In the genomic region with DNA sequence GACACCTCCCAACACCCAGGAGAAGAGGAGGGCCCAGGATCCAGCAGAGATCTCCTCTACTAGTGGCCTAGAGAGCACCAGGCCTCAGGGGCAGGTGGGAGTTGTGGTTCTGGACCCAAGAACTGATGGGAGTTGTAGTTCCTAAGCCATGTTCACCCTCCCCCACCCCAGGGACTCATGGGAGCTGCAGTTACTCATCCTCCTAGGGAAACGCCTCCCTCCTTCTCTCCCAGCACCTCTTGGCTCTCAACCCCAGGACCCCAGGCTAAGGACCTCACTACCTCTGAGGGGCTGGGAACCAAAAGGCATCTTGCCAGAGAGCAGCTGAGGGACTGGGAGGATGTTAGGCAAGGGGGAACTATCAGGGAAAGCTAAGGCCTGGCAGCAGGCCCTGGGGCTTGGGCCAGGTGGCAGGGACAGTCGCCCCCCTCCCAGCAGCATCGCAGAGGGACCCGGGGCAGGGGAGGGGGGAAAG, we compare ENCODE assay signal across 9 cellular contexts. TPM values are rescaled to one million over a fixed set of nuclear protein-coding genes. Genes with fewer than 3 reads are reported as not detected.
DNase-seq lines count a peak whose midpoint lies in the region; ATAC-seq, FAIRE-seq and TF ChIP-seq lines count a peak whose summit lies in the region.
"Had no signal": no experiment of that assay in that cellular context is flagged by ENCODE, and none has a peak within 500 bp of the region (broad histone marks: within the 10 kb centered on the region; RNA-seq: fewer than 3 reads in every experiment).

No MANE protein-coding gene starts in this region.

- no peaks in the 10 kb centered on the region for H4K20me1 ChIP-seq in HepG2 (ENCODE audit: insufficient read depth, low read length)

- H3K27me3 ChIP-seq in HepG2 (ENCODE audit: control insufficient read depth in 1 of 2, insufficient read depth in 2 of 2, low read length in 2 of 2) (peaks cover 0 to 20% of the 10 kb centered on the region in 2 experiments; a peak in 4 of 5 replicates), aorta (ENCODE audit: control insufficient read depth in 1 of 2, insufficient read depth in 2 of 2, low read length in 1 of 2) (no peaks in the 10 kb centered on the region)

- H3K4me1 ChIP-seq in HepG2 (ENCODE audit: insufficient read depth, low read length) (peaks cover 17% of the 10 kb centered on the region), aorta (ENCODE audit: control insufficient read depth in 1 of 2, insufficient read depth in 2 of 2, low read length in 2 of 2) (no peaks in the 10 kb centered on the region)

- no peak for TF ChIP-seq RAD21 in HepG2 (CRISPR knock-in tag; IDR thresholded peaks at IDR 0.05)

- FAIRE-seq in HepG2 (lab: Jason Lieb, UNC), result no peak

- peaks cover 38% of the 10 kb centered on the region for H3K4me1 Mint-ChIP-seq in brain

- no TSS peak for BruUV-seq in HepG2 (replicated peaks; lab: Mats Ljungman, UMichigan)

- no peak for TF ChIP-seq POLR2A in HepG2 (IDR thresholded peaks at IDR 0.05; ENCODE audit: insufficient read depth in 1 of 2, low read depth in 2 of 2, low read length in 2 of 2)

- H3K9me3 Mint-ChIP-seq in brain, result no peaks in the 10 kb centered on the region

- H3K9ac ChIP-seq in HepG2 (ENCODE audit: insufficient read depth, low read depth, low read length), result 0 out of 2 replicates have a peak overlapping the region, but pooled peaks have one; percentile 21

- peak; percentile 37 for DNase-seq in stimulated activated CD4-positive, alpha-beta T cell treated with anti-CD3 and anti-CD28 coated beads, Interleukin-15, amount 100 ng/mL, for 24 hours
- no peak for DNase-seq in stimulated activated CD4-positive, alpha-beta T cell treated with anti-CD3 and anti-CD28 coated beads, Interleukin-4, amount 100 ng/mL, for 4 hours
- DNase-seq in HepG2 (ENCODE audit: low spot score) (peak; percentile 41), hippocampal formation (lab: John Stamatoyannopoulos, UW) (no peak), HPDE6-E6E7 (ENCODE audit: extremely low spot score) (no peak), aorta (no peak)

- CTCF ChIA-PET in HepG2 (lab: Yijun Ruan, JAX; ENCODE audit: low intra/inter-chr PET ratio, low total read pairs), result no interaction called here

- H3K4me3 ChIP-seq in HepG2 (replicated peaks in 1 of 3; ENCODE audit: insufficient read depth in 1 of 3, low read depth in 2 of 3, low read length in 3 of 3) (peak overlapping the region in 2 of 3 experiments; percentile 24 to 39; a peak in 4 of 6 replicates), aorta (ENCODE audit: low read length in 2 of 2) (no peak overlapping the region)

- H3K36me3 ChIP-seq in HepG2 (replicated peaks in 1 of 2; ENCODE audit: control insufficient read depth in 1 of 2, insufficient read depth in 2 of 2, low read length in 2 of 2) (no peaks in the 10 kb centered on the region), aorta (ENCODE audit: control insufficient read depth in 1 of 2, insufficient read depth in 2 of 2, low read length in 1 of 2) (peaks cover 0 to 4% of the 10 kb centered on the region in 2 donors)

- WGBS in HepG2 (ENCODE audit: low lambda C conversion rate), result 0% methylated on average over 1 of the region's 4 CpGs
- 36 to 40% methylated on average over 4 of the region's 4 CpGs for WGBS in aorta, 2 donors

- no peaks in the 10 kb centered on the region for H3K79me2 ChIP-seq in HepG2 (ENCODE audit: insufficient read depth, low read length)

- TF ChIP-seq CTCF in brain (conservative IDR thresholded peaks at IDR 0.05) (no peak), HepG2 (CRISPR knock-in tag; IDR thresholded peaks at IDR 0.05) (no peak)

- POLR2A ChIA-PET in HepG2 (lab: Yijun Ruan, JAX), result no interaction called here

- intact Hi-C loops in HepG2 (cut with micrococcal nuclease; ENCODE audit: unreplicated experiment), result no loop called here
- intact Hi-C loops in aorta (cut with DNase I), result no loop called here

- no peak overlapping the region for H3K27ac ChIP-seq in HepG2 (ENCODE audit: extremely low read length, insufficient read depth, low read length)
- H3K27ac ChIP-seq in aorta (ENCODE audit: low read depth in 1 of 2, low read length in 2 of 2), result no peak overlapping the region
- H3K27ac ChIP-seq: epithelial cell of prostate had no signal

- ATAC-seq in HepG2 (peak; percentile 35), GM21447 (IDR thresholded peaks at IDR 0.05; ENCODE audit: unreplicated experiment) (no peak), aorta (ENCODE audit: low FRiP score) (no peak)

- H3K9me3 ChIP-seq in HepG2 (ENCODE audit: low read length), result no peaks in the 10 kb centered on the region
- no peaks in the 10 kb centered on the region for H3K9me3 ChIP-seq in aorta (ENCODE audit: control insufficient read depth, low read length)

- H3K27me3 Mint-ChIP-seq in brain, result no peaks in the 10 kb centered on the region

- peak overlapping the region; percentile 53 for H3K4me2 ChIP-seq in HepG2 (ENCODE audit: low read depth, low read length)

- in situ Hi-C loops in HepG2 (cut with HindIII; ENCODE audit: extremely low pct_ligation_motif_present, low pct_unique_long_range_greater_than_20kb), result no loop called here

- H3K4me3 Mint-ChIP-seq in brain, result peak overlapping the region; percentile 61 to 74 (median 66)

- peak overlapping the region; percentile 91 to 98 (median 96) for H3K27ac Mint-ChIP-seq in brain

- TF ChIP-seq EP300 in HepG2 (IDR thresholded peaks at IDR 0.05; ENCODE audit: low read depth in 2 of 2, low read length in 2 of 2) (no peak), HepG2 (CRISPR knock-in tag; IDR thresholded peaks at IDR 0.05; ENCODE audit: borderline replicate concordance) (no peak)

- H2AFZ ChIP-seq in HepG2 (ENCODE audit: low read length), result no peak overlapping the region

- H3K36me3 Mint-ChIP-seq in brain, result peaks cover 35% of the 10 kb centered on the region

TF ChIP-seq in HepG2, 621 proteins besides CTCF, POLR2A, EP300 and RAD21 (continues in another document):
- TF ChIP-seq THAP11 (CRISPR knock-in tag; IDR thresholded peaks at IDR 0.05) (peak; percentile 98), FOXC1 (CRISPR knock-in tag; IDR thresholded peaks at IDR 0.05; ENCODE audit: borderline replicate concordance) (no peak), ZNF143 (CRISPR knock-in tag; IDR thresholded peaks at IDR 0.05) (peak; percentile 85), ZFX (CRISPR knock-in tag; IDR thresholded peaks at IDR 0.05; ENCODE audit: low read depth) (peak; percentile 69), YEATS2 (CRISPR knock-in tag; IDR thresholded peaks at IDR 0.05; ENCODE audit: borderline replicate concordance) (peak; percentile 59; the same call in 1 of the 2 replicates), FOXK1 (CRISPR knock-in tag; IDR thresholded peaks at IDR 0.05; ENCODE audit: borderline replicate concordance, low read depth) (peak; percentile 24; the same call in 1 of the 2 replicates), GATAD1 (CRISPR knock-in tag; IDR thresholded peaks at IDR 0.05) (0 out of 2 replicates have a peak, but pooled peaks have one; percentile 37), ZMAT3 (CRISPR knock-in tag; conservative IDR thresholded peaks at IDR 0.05) (no peak)
- TF ChIP-seq, protein P1, sequence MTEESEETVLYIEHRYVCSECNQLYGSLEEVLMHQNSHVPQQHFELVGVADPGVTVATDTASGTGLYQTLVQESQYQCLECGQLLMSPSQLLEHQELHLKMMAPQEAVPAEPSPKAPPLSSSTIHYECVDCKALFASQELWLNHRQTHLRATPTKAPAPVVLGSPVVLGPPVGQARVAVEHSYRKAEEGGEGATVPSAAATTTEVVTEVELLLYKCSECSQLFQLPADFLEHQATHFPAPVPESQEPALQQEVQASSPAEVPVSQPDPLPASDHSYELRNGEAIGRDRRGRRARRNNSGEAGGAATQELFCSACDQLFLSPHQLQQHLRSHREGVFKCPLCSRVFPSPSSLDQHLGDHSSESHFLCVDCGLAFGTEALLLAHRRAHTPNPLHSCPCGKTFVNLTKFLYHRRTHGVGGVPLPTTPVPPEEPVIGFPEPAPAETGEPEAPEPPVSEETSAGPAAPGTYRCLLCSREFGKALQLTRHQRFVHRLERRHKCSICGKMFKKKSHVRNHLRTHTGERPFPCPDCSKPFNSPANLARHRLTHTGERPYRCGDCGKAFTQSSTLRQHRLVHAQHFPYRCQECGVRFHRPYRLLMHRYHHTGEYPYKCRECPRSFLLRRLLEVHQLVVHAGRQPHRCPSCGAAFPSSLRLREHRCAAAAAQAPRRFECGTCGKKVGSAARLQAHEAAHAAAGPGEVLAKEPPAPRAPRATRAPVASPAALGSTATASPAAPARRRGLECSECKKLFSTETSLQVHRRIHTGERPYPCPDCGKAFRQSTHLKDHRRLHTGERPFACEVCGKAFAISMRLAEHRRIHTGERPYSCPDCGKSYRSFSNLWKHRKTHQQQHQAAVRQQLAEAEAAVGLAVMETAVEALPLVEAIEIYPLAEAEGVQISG (CRISPR knock-in tag; IDR thresholded peaks at IDR 0.05), result peak; percentile 77

RNA-seq across cellular contexts. Expression of a gene that starts 28.8 kb away (rescaled TPM):
- polyA plus RNA-seq in brain (ENCODE audit: insufficient read depth, low read depth, low replicate concordance), result not detected
- not detected in 2 replicates for total RNA-seq in HepG2 (2016; rRNA removed; fragmentation: Illumina TruSeq; extraction: Trizol)
- total RNA-seq in HepG2 (2016; cell fraction: cytosol; rRNA removed; fragmentation: Illumina TruSeq; extraction: Trizol; ENCODE audit: low read depth), result not detected in 2 replicates
- total RNA-seq in HepG2 (2016; cell fraction: insoluble cytoplasmic fraction; rRNA removed; fragmentation: Illumina TruSeq; extraction: Trizol), result not detected in 2 replicates
- not detected in 2 replicates for total RNA-seq in HepG2 (2016; cell fraction: membrane; rRNA removed; fragmentation: Illumina TruSeq; extraction: Trizol)
- total RNA-seq in HepG2 (2016; cell fraction: nucleus; rRNA removed; fragmentation: Illumina TruSeq; extraction: Trizol), result not detected in 2 replicates
- polyA plus RNA-seq in HepG2 (2011; rRNA removed), result not detected in 2 replicates
- polyA plus RNA-seq in HepG2 (2011; cell fraction: cytosol; rRNA removed), result not detected in 2 replicates
- not detected in 2 replicates for polyA plus RNA-seq in HepG2 (2011; cell fraction: nucleus; rRNA removed)
- polyA plus RNA-seq in HepG2 (2012), result not detected in 2 replicates
- polyA plus RNA-seq in HepG2 (2016; cell fraction: cytosol; fragmentation: Illumina TruSeq; extraction: Trizol; ENCODE audit: low read depth), result not detected in 2 replicates
- not detected in 2 replicates for polyA plus RNA-seq in HepG2 (2016; cell fraction: insoluble cytoplasmic fraction; fragmentation: Illumina TruSeq; extraction: Trizol; ENCODE audit: low read depth)
- not detected in 2 replicates for polyA plus RNA-seq in HepG2 (2016; cell fraction: membrane; fragmentation: Illumina TruSeq; extraction: Trizol; ENCODE audit: low read depth)
- polyA plus RNA-seq in HepG2 (2016; cell fraction: nucleus; fragmentation: Illumina TruSeq; extraction: Trizol; ENCODE audit: insufficient read depth, low read depth), result not detected in 2 replicates
- polyA minus RNA-seq in HepG2 (2011; rRNA and poly(A)+ RNA removed; ENCODE audit: low replicate concordance), result not detected in 2 replicates
- not detected in 2 replicates for polyA minus RNA-seq in HepG2 (2011; cell fraction: cytosol; rRNA and poly(A)+ RNA removed)
- not detected in 2 replicates for polyA minus RNA-seq in HepG2 (2011; cell fraction: nucleus; rRNA and poly(A)+ RNA removed)
- not detected for total RNA-seq in aorta
- not detected for polyA plus RNA-seq in aorta

Comparison
In these comparisons a context has a peak if more than half of its experiments do, and no peak if none do; other contexts are left out.
1. DNase-seq: peak in stimulated activated CD4-positive, alpha-beta T cell treated with anti-CD3 and anti-CD28 coated beads, Interleukin-15, amount 100 ng/mL, for 24 hours (single experiment) and HepG2 (single experiment); none in stimulated activated CD4-positive, alpha-beta T cell treated with anti-CD3 and anti-CD28 coated beads, Interleukin-4, amount 100 ng/mL, for 4 hours (0 of 2), hippocampal formation (0 of 2), HPDE6-E6E7 (single experiment) and aorta (0 of 2).
2. H3K4me3 ChIP-seq: peak in HepG2 (2 of 3); none in aorta (0 of 2).